Comparison of ENCODE assay signal across 8 cellular contexts in the genomic region with DNA sequence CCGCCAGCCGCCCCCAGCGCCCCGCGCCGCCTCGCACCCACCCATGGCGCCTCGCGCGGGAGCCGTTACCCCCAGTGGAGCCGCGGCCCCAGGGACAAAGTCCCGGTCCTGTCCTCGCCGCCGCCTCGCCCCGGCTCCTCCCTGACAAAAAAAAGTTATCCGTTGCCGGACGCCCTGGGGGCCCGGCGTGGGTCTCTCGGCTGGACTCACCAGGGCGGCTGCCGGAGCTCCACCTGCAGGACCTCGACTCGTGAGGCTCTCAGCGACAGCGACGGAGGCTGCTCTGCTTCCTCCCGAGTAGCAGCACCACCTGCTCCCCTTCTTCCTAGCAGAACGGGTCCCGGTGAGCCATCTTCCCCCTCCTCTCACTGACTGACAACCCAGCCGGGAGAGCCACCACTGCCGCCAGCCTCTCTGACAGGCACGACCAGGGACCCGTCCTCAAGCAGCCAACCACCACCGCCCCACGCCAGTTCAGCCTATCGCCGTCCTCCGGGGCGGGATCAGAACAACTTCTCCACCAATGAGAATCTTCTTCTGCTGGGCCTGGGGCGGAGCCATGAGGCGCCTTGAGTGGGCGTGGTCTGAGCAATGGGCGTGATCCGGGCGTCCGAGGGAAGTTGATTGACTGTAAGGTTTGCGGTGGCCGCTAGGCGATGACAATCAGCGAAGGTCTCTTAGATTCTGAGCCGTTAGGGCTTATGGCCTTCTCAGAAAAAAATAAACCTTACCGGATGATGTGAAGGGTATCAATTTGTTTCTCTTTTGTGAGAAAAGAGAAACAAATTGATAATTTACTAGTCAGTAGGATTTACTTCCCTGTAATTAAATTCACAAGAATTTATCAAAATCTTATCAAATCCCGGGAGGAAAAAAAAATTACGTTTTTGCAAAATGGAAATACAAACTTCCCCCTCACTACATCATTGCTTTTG. TPM values are rescaled to one million over a fixed set of nuclear protein-coding genes. Genes with fewer than 3 reads are reported as not detected.
A peak's percentile ranks its signal among the peaks of the same experiment; 100 is the strongest.
DNase-seq lines count a peak whose midpoint lies in the region; ATAC-seq and TF ChIP-seq lines count a peak whose summit lies in the region.

HYCC1 (minus strand) TSS at position 416 of the 935 bp plus-strand sequence. CDS start 23,019 bp downstream, outside the sequence.

- peak within 1 kb of the TSS; percentile 88 for H2AFZ ChIP-seq in Loucy (ENCODE audit: low read length)

- in situ Hi-C loops in G401 (cut with HindIII; ENCODE audit: low sequenced_read_pairs): no loop called here

- H3K36me3 ChIP-seq in H7 (replicated peaks; ENCODE audit: control insufficient read depth, insufficient read depth, low read length): no peaks in the 10 kb centered on the region
- H3K36me3 ChIP-seq in Loucy (ENCODE audit: insufficient read depth, low read length): no peaks in the 10 kb centered on the region

- peaks cover 66% of the 10 kb centered on the region for H3K4me1 ChIP-seq in Loucy (ENCODE audit: insufficient read depth, low read length, poor library complexity, severe bottlenecking)

- no peaks in the 10 kb centered on the region for H3K36me3 Mint-ChIP-seq in nephron progenitor cell (ENCODE audit: low read depth)

- H3K4me3 ChIP-seq in H7 (ENCODE audit: insufficient read depth, low read depth, low read length) (peak within 1 kb of the TSS; percentile 88), Loucy (ENCODE audit: low read length, poor library complexity, severe bottlenecking) (peak within 1 kb of the TSS; percentile 87), fibroblast of the aortic adventitia (ENCODE audit: low read depth, low read length) (peak within 1 kb of the TSS; percentile 84)

- peaks cover 44% of the 10 kb centered on the region for H3K79me2 ChIP-seq in Loucy (ENCODE audit: insufficient read depth, low read length)

- H3K9me2 ChIP-seq in Loucy (replicated peaks; ENCODE audit: low read depth, low read length): no peaks in the 10 kb centered on the region

- H3K27me3 Mint-ChIP-seq in nephron progenitor cell (ENCODE audit: low read depth, poor library complexity): no peaks in the 10 kb centered on the region
- H3K27me3 Mint-ChIP-seq in stimulated activated naive CD8-positive, alpha-beta T cell treated with anti-CD3 and anti-CD28 coated beads, Interleukin-15, amount 100 ng/mL, for 72 hours: peaks cover 6% of the 10 kb centered on the region

- H3K9ac ChIP-seq in Loucy (ENCODE audit: low read depth, low read length, poor library complexity, severe bottlenecking): peak within 1 kb of the TSS; percentile 76

- H3K9me3 Mint-ChIP-seq in nephron progenitor cell: no peaks in the 10 kb centered on the region
- peaks cover 0 to 5% of the 10 kb centered on the region in 2 donors for H3K9me3 Mint-ChIP-seq in stimulated activated naive CD8-positive, alpha-beta T cell treated with anti-CD3 and anti-CD28 coated beads, Interleukin-15, amount 100 ng/mL, for 72 hours

- peaks cover 42% of the 10 kb centered on the region for H3K4me1 Mint-ChIP-seq in nephron progenitor cell
- H3K4me1 Mint-ChIP-seq in stimulated activated naive CD8-positive, alpha-beta T cell treated with anti-CD3 and anti-CD28 coated beads, Interleukin-15, amount 100 ng/mL, for 72 hours: peaks cover 28% of the 10 kb centered on the region

- H3K27me3 ChIP-seq in H7 (ENCODE audit: control insufficient read depth, insufficient read depth, low read length): no peaks in the 10 kb centered on the region
- no peaks in the 10 kb centered on the region for H3K27me3 ChIP-seq in Loucy (ENCODE audit: insufficient read depth, low read length, poor library complexity, severe bottlenecking)

- peaks cover 32% of the 10 kb centered on the region for H4K20me1 ChIP-seq in Loucy (ENCODE audit: insufficient read depth, low read length, poor library complexity, severe bottlenecking)

- no peaks in the 10 kb centered on the region for H3K9me3 ChIP-seq in Loucy (ENCODE audit: insufficient read depth, low read depth, low read length)

- H3K4me3 Mint-ChIP-seq in nephron progenitor cell: peak within 1 kb of the TSS; percentile 94
- peak within 1 kb of the TSS; percentile 89 to 91 for H3K4me3 Mint-ChIP-seq in stimulated activated naive CD8-positive, alpha-beta T cell treated with anti-CD3 and anti-CD28 coated beads, Interleukin-15, amount 100 ng/mL, for 72 hours

- peak; percentile 99 for ATAC-seq in stimulated activated naive CD8-positive, alpha-beta T cell treated with anti-CD3 and anti-CD28 coated beads, Interleukin-15, amount 100 ng/mL, for 72 hours

- DNase-seq in G401 (ENCODE audit: low spot score) (peak; percentile 91), H7 (peak; percentile 94), SHP77 (lab: John Stamatoyannopoulos, UW) (peak; percentile 99), fibroblast of the aortic adventitia (ENCODE audit: low read depth) (peak; percentile 98), nephron progenitor cell (peak; percentile 98)
- DNase-seq in activated effector memory CD4-positive, alpha-beta T cell treated with Interleukin-2 at 50 U/mL for 16 hours: peak; percentile 99
- DNase-seq in stimulated activated naive CD8-positive, alpha-beta T cell treated with anti-CD3 and anti-CD28 coated beads, Interleukin-15, amount 100 ng/mL, for 72 hours: peak; percentile 99 to 100

- H3F3A ChIP-seq in Loucy (ENCODE audit: low read depth): 0 out of 2 replicates have a peak, but pooled peaks cover 3% of the 10 kb centered on the region

- peak within 1 kb of the TSS; percentile 93 for H3K27ac Mint-ChIP-seq in nephron progenitor cell
- H3K27ac Mint-ChIP-seq in stimulated activated naive CD8-positive, alpha-beta T cell treated with anti-CD3 and anti-CD28 coated beads, Interleukin-15, amount 100 ng/mL, for 72 hours: peak within 1 kb of the TSS; percentile 89

- H3K4me2 ChIP-seq in Loucy (ENCODE audit: low read depth, low read length, poor library complexity, severe bottlenecking): peak within 1 kb of the TSS; percentile 98

- TF ChIP-seq CTCF in Loucy (conservative IDR thresholded peaks at IDR 0.05; ENCODE audit: low read length) (peak; percentile 53), fibroblast of the aortic adventitia (IDR thresholded peaks at IDR 0.05; ENCODE audit: insufficient read depth, low read length) (peak; percentile 68), nephron progenitor cell (IDR thresholded peaks at IDR 0.05) (peak; percentile 57)

RNA-seq across cellular contexts. Expression of gene HYCC1, which starts in this region (rescaled TPM):
- total RNA-seq in G401 (2014; rRNA removed; shearing (Covaris generic)): 23.1 and 23.3 TPM in 2 replicates
- 62.9 and 91.6 TPM in 2 replicates for total RNA-seq in H7 (2014; rRNA removed; shearing (Covaris generic))
- 113 and 264 TPM in 2 replicates for total RNA-seq in fibroblast of the aortic adventitia (ENCODE audit: low replicate concordance)

Comparison
In these comparisons a context has a peak if more than half of its experiments do, and no peak if none do; other contexts are left out.
1. Peak in every context shown above with its lines: DNase-seq, ATAC-seq and H3K4me3 ChIP-seq.